ENCODE assay signal across 17 cellular contexts in the genomic region with DNA sequence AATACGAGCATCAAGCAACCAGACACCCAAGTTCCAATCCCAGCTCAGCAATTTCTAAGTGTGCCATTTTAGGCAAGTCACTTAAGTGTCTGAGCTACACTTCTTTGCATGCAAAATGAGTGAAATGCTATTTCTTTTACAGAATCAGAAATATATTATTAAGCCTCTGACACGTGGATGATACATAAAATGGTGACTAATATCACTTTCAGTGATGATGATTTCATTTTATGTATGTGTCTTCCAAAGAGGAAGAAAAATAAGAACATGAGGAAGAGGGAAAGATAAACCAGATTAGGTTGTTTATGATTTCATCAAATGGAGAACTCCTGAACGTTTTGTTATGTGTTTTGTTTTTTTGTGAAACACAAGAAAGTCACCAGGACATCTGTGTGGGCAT.
DNase-seq lines count a peak whose midpoint lies in the region; ATAC-seq, FAIRE-seq and TF ChIP-seq lines count a peak whose summit lies in the region.
"Had no signal": no experiment of that assay in that cellular context is flagged by ENCODE, and none has a peak within 500 bp of the region (broad histone marks: within the 10 kb centered on the region; RNA-seq: fewer than 3 reads in every experiment).

No MANE protein-coding gene starts in this region.

- no peak overlapping the region for H4K91ac ChIP-seq in mesenchymal stem cell (ENCODE audit: low read length)

- H3K79me2 ChIP-seq in GM23248 (ENCODE audit: insufficient read depth) (no peaks in the 10 kb centered on the region), OCI-LY7 (ENCODE audit: insufficient read depth, low read depth, low read length) (no peaks in the 10 kb centered on the region)

- no TSS peak for BruUV-seq in OCI-LY7 (replicated peaks; lab: Mats Ljungman, UMichigan)
- no TSS peak for BruUV-seq in Caco-2 (replicated peaks; lab: Mats Ljungman, UMichigan)

- ATAC-seq in HG03025 (IDR thresholded peaks at IDR 0.05; ENCODE audit: low FRiP score, unreplicated experiment), result no peak
- ATAC-seq: CD8-positive, alpha-beta T cell; GM12878; GM23338 had no signal

- no peak for FAIRE-seq in bronchial epithelial cell (lab: Jason Lieb, UNC)
- FAIRE-seq: GM12878 had no signal

- H3K9ac ChIP-seq in GM23248 (no peak overlapping the region), mesenchymal stem cell (ENCODE audit: low read length) (peak overlapping the region; percentile 49)
- H3K9ac ChIP-seq: BLaER1 treated with 17β-estradiol and CSF1 and Interleukin-3, amounts not matched to agents 10 nM and 100 nM had no signal

- CTCF ChIA-PET in OCI-LY7 (lab: Charles Lee; ENCODE audit: unreplicated experiment), result no interaction called here
- CTCF ChIA-PET in Caco-2 (lab: Charles Lee), result no interaction called here

- peaks cover 25% of the 10 kb centered on the region for H3F3A ChIP-seq in GM23248 (ENCODE audit: insufficient read depth)

- H3K4me1 Mint-ChIP-seq in Caco-2 (ENCODE audit: low read depth, unreplicated experiment), result no peaks in the 10 kb centered on the region
- H3K4me1 Mint-ChIP-seq: B cell had no signal

- no peak overlapping the region for H3K4ac ChIP-seq in mesenchymal stem cell (ENCODE audit: low read depth in 1 of 2, low read length in 2 of 2)

- H3K18ac ChIP-seq in mesenchymal stem cell (ENCODE audit: low read depth in 1 of 2, low read length in 2 of 2), result no peak overlapping the region

- H2BK5ac ChIP-seq in mesenchymal stem cell (ENCODE audit: low read depth, low read length, poor library complexity, severe bottlenecking), result no peak overlapping the region

- H3K79me1 ChIP-seq in mesenchymal stem cell (replicated peaks; ENCODE audit: low read length, poor library complexity, severe bottlenecking), result no peaks in the 10 kb centered on the region

- H2AK5ac ChIP-seq in mesenchymal stem cell (ENCODE audit: low read length, severe bottlenecking), result no peak overlapping the region

- H2AFZ ChIP-seq in GM23248, result no peak overlapping the region
- H2AFZ ChIP-seq in OCI-LY7 (ENCODE audit: low read length), result peak overlapping the region; percentile 68; the same call in 1 of the 2 replicates
- H2AFZ ChIP-seq in mesenchymal stem cell (ENCODE audit: low read depth, low read length), result no peak overlapping the region

- intact Hi-C loops in OCI-LY7 (cut with micrococcal nuclease; ENCODE audit: unreplicated experiment), result no loop called here
- intact Hi-C loops in Caco-2 (cut with micrococcal nuclease; ENCODE audit: unreplicated experiment), result no loop called here

- H3K9me3 ChIP-seq in GM23248 (ENCODE audit: low read depth), result no peaks in the 10 kb centered on the region
- no peaks in the 10 kb centered on the region for H3K9me3 ChIP-seq in OCI-LY7 (ENCODE audit: low read length)
- H3K9me3 ChIP-seq in mesenchymal stem cell (ENCODE audit: control insufficient read depth, low read length), result no peaks in the 10 kb centered on the region
- H3K9me3 ChIP-seq in Caco-2, result no peaks in the 10 kb centered on the region

- H3K27me3 Mint-ChIP-seq in Caco-2 (ENCODE audit: insufficient read depth, unreplicated experiment), result peaks cover 20% of the 10 kb centered on the region

- in situ Hi-C loops in GM23248 (cut with MboI), result no loop called here

- H3K27ac ChIP-seq in GM23248 (peak overlapping the region; percentile 89), OCI-LY7 (ENCODE audit: low read depth, low read length, poor library complexity, severe bottlenecking) (no peak overlapping the region), mesenchymal stem cell (ENCODE audit: low read length, poor library complexity, severe bottlenecking) (no peak overlapping the region)
- H3K27ac ChIP-seq: BLaER1 treated with 17β-estradiol and CSF1 and Interleukin-3, amounts not matched to agents 10 nM and 100 nM had no signal

- H4K8ac ChIP-seq in mesenchymal stem cell (ENCODE audit: low read length), result no peak overlapping the region

- 8 to 10% methylated on average over 3 of the region's 3 CpGs for WGBS in GM23248 (ENCODE audit: low coverage in 1 of 2, low lambda C conversion rate in 2 of 2, missing lambda C conversion rate in 2 of 2), 2 experiments
- WGBS in mesenchymal stem cell, result 44% methylated on average over 3 of the region's 3 CpGs

- no peak overlapping the region for H2BK120ac ChIP-seq in mesenchymal stem cell (ENCODE audit: low read depth, low read length)

- POLR2A ChIA-PET in OCI-LY7 (lab: Charles Lee) (interaction anchor here (0.5 kb wide), 1 partner anchor 156 kb away, joined by 3 read pairs; no protein-coding TSS in a partner anchor), Caco-2 (lab: Charles Lee) (no interaction called here)

- no peak overlapping the region for H2BK12ac ChIP-seq in mesenchymal stem cell (ENCODE audit: low read length in 2 of 2)

- no peak overlapping the region for H3K14ac ChIP-seq in mesenchymal stem cell (ENCODE audit: low read length in 2 of 2)

- TF ChIP-seq CTCF in OCI-LY7 (conservative IDR thresholded peaks at IDR 0.05; ENCODE audit: low read length) (no peak), bronchial epithelial cell (IDR thresholded peaks at IDR 0.05; ENCODE audit: insufficient read depth, low read length, severe bottlenecking) (no peak), Caco-2 (IDR thresholded peaks at IDR 0.05; ENCODE audit: insufficient read depth in 1 of 2, low read depth in 1 of 2, low read length in 1 of 2, severe bottlenecking in 1 of 2, unreplicated experiment in 1 of 2) (no peak)

- H3K27me3 ChIP-seq in GM23248 (replicated peaks; ENCODE audit: insufficient read depth), result no peaks in the 10 kb centered on the region
- no peaks in the 10 kb centered on the region for H3K27me3 ChIP-seq in bronchial epithelial cell (ENCODE audit: control insufficient read depth, insufficient read depth, low read length)
- H3K27me3 ChIP-seq in mesenchymal stem cell (ENCODE audit: control insufficient read depth in 1 of 2, insufficient read depth in 1 of 2, low read length in 2 of 2), result no peaks in the 10 kb centered on the region
- no peaks in the 10 kb centered on the region for H3K27me3 ChIP-seq in Caco-2 (replicated peaks; ENCODE audit: control insufficient read depth, insufficient read depth, low read length)
- H3K27me3 ChIP-seq: BLaER1 treated with 17β-estradiol and CSF1 and Interleukin-3, amounts not matched to agents 10 nM and 100 nM had no signal

- H3K4me3 ChIP-seq in GM23248 (no peak overlapping the region), OCI-LY7 (ENCODE audit: low read depth, low read length, poor library complexity, severe bottlenecking) (no peak overlapping the region), bronchial epithelial cell (ENCODE audit: low read depth, low read length) (no peak overlapping the region), mesenchymal stem cell (ENCODE audit: insufficient read depth in 1 of 2, low read depth in 1 of 2, low read length in 2 of 2) (no peak overlapping the region), Caco-2 (ENCODE audit: low read depth, low read length) (no peak overlapping the region)
- H3K4me3 ChIP-seq: BLaER1 treated with 17β-estradiol and CSF1 and Interleukin-3, amounts not matched to agents 10 nM and 100 nM; GM12878; GM23338 had no signal

- H3K4me1 ChIP-seq in GM23248 (ENCODE audit: insufficient read depth) (peaks cover 40% of the 10 kb centered on the region), OCI-LY7 (ENCODE audit: insufficient read depth, low read length, poor library complexity, severe bottlenecking) (peaks cover 19% of the 10 kb centered on the region), mesenchymal stem cell (ENCODE audit: control insufficient read depth, insufficient read depth, low read depth, low read length) (no peaks in the 10 kb centered on the region), Caco-2 (no peaks in the 10 kb centered on the region)

- H3K4me3 Mint-ChIP-seq in Caco-2 (ENCODE audit: unreplicated experiment), result no peak overlapping the region
- H3K4me3 Mint-ChIP-seq: B cell; CD8-positive, alpha-beta T cell; GM23338 had no signal

- H4K20me1 ChIP-seq in GM23248 (ENCODE audit: insufficient read depth), result no peaks in the 10 kb centered on the region
- no peaks in the 10 kb centered on the region for H4K20me1 ChIP-seq in OCI-LY7 (ENCODE audit: insufficient read depth, low read length)
- H4K20me1 ChIP-seq: BLaER1 treated with 17β-estradiol and CSF1 and Interleukin-3, amounts not matched to agents 10 nM and 100 nM had no signal

- peak overlapping the region; percentile 86 for H3K4me2 ChIP-seq in GM23248 (ENCODE audit: unreplicated experiment)
- no peak overlapping the region for H3K4me2 ChIP-seq in OCI-LY7 (ENCODE audit: low read length)
- no peak overlapping the region for H3K4me2 ChIP-seq in mesenchymal stem cell (ENCODE audit: low read length, poor library complexity, severe bottlenecking)
- H3K4me2 ChIP-seq: BLaER1 treated with 17β-estradiol and CSF1 and Interleukin-3, amounts not matched to agents 10 nM and 100 nM had no signal

- DNase-seq in GM23248, result peak; percentile 64
- no peak for DNase-seq in OCI-LY7 (ENCODE audit: low spot score)
- peak; percentile 54 for DNase-seq in bronchial epithelial cell (ENCODE audit: low read depth)
- DNase-seq in mesenchymal stem cell, result no peak
- no peak for DNase-seq in NOMO-1 (lab: John Stamatoyannopoulos, UW; ENCODE audit: unreplicated experiment in 2 of 2)
- DNase-seq in Caco-2, result no peak
- DNase-seq: CD8-positive, alpha-beta T cell; DMS 273 treated with DMSO at 0.1 percent for 48 hours; DMS53; DND-41; EL; H7 had no signal

- H3K36me3 ChIP-seq in GM23248 (ENCODE audit: low read depth) (no peaks in the 10 kb centered on the region), OCI-LY7 (ENCODE audit: insufficient read depth, low read length) (no peaks in the 10 kb centered on the region), bronchial epithelial cell (ENCODE audit: control insufficient read depth, insufficient read depth, low read length) (no peaks in the 10 kb centered on the region), mesenchymal stem cell (ENCODE audit: control insufficient read depth in 1 of 2, insufficient read depth in 2 of 2, low read depth in 1 of 2, low read length in 2 of 2) (no peaks in the 10 kb centered on the region), Caco-2 (ENCODE audit: control insufficient read depth, insufficient read depth, low read length) (no peaks in the 10 kb centered on the region)
- H3K36me3 ChIP-seq: BLaER1 treated with 17β-estradiol and CSF1 and Interleukin-3, amounts not matched to agents 10 nM and 100 nM had no signal

- H3K23ac ChIP-seq in mesenchymal stem cell (ENCODE audit: low read length in 2 of 2), result no peak overlapping the region

- no peaks in the 10 kb centered on the region for H3K9me2 ChIP-seq in GM23248 (ENCODE audit: insufficient read depth)
- no peaks in the 10 kb centered on the region for H3K9me2 ChIP-seq in OCI-LY7 (ENCODE audit: insufficient read depth, low read length)

- no peaks in the 10 kb centered on the region for H3K9me3 Mint-ChIP-seq in Caco-2 (ENCODE audit: unreplicated experiment)
- H3K9me3 Mint-ChIP-seq: CD8-positive, alpha-beta T cell; GM23338 had no signal

- H3K27ac Mint-ChIP-seq in Caco-2 (ENCODE audit: unreplicated experiment), result no peak overlapping the region
- H3K27ac Mint-ChIP-seq: B cell; CD8-positive, alpha-beta T cell; GM23338 had no signal

- no peaks in the 10 kb centered on the region for H3K36me3 Mint-ChIP-seq in Caco-2 (ENCODE audit: insufficient read depth, unreplicated experiment)
- H3K36me3 Mint-ChIP-seq: CD8-positive, alpha-beta T cell had no signal

- no peak overlapping the region for H2BK15ac ChIP-seq in mesenchymal stem cell (ENCODE audit: low read depth, poor library complexity, severe bottlenecking)

Comparison
In these comparisons a context has a peak if more than half of its experiments do, and no peak if none do; other contexts are left out.
1. DNase-seq: peak in GM23248 (single experiment) and bronchial epithelial cell (single experiment); none in OCI-LY7 (single experiment), mesenchymal stem cell (single experiment), NOMO-1 (0 of 2) and Caco-2 (0 of 2).